ENCODE assay signal across 8 cellular contexts in genomic region chr4:38673109-38673978, GRCh38. TPM values are rescaled to one million over a fixed set of nuclear protein-coding genes. Genes with fewer than 3 reads are reported as not detected.
DNase-seq lines count a peak whose midpoint lies in the region; ATAC-seq and TF ChIP-seq lines count a peak whose summit lies in the region.

No MANE protein-coding gene starts in this region.

- TF ChIP-seq CTCF in RWPE2 (IDR thresholded peaks at IDR 0.05; ENCODE audit: poor library complexity, severe bottlenecking) (no peak), esophagus squamous epithelium (IDR thresholded peaks at IDR 0.05) (peak in 1 of 6 experiments; percentile 8), osteocyte (IDR thresholded peaks at IDR 0.05) (no peak)

- H3K27ac Mint-ChIP-seq in osteocyte (ENCODE audit: unreplicated experiment), result peak overlapping the region; percentile 92

- H3K9me3 ChIP-seq in RWPE2 (ENCODE audit: severe bottlenecking) (no peaks in the 10 kb centered on the region), esophagus squamous epithelium (no peaks in the 10 kb centered on the region)

- H3K4me1 Mint-ChIP-seq in osteocyte (ENCODE audit: unreplicated experiment), result peaks cover 93% of the 10 kb centered on the region

- no peaks in the 10 kb centered on the region for H3K27me3 Mint-ChIP-seq in osteocyte (ENCODE audit: unreplicated experiment)

- no peaks in the 10 kb centered on the region for H3K27me3 ChIP-seq in RWPE2 (ENCODE audit: insufficient read depth, poor library complexity, severe bottlenecking)
- H3K27me3 ChIP-seq in esophagus squamous epithelium, result no peaks in the 10 kb centered on the region

- WGBS in esophagus squamous epithelium, 2 donors, result 13 to 30% methylated on average over 5 to 7 of the region's 7 CpGs

- ATAC-seq in RWPE2 (ENCODE audit: low read depth), result peak; percentile 70

- H3K36me3 ChIP-seq in RWPE2 (ENCODE audit: low read depth) (peaks cover 29% of the 10 kb centered on the region), esophagus squamous epithelium (no peaks in the 10 kb centered on the region)

- DNase-seq in DMS153 (lab: John Stamatoyannopoulos, UW) (peak; percentile 37), DMS153 treated with DMSO at 0.1 percent for 48 hours (lab: John Stamatoyannopoulos, UW; ENCODE audit: unreplicated experiment) (no peak), RWPE2 (ENCODE audit: low spot score) (peak; percentile 73), esophagus squamous epithelium (lab: John Stamatoyannopoulos, UW) (no peak), osteocyte (ENCODE audit: extremely low spot score, unreplicated experiment) (no peak), NCI-H2081 treated with DMSO at 0.1 percent for 48 hours (lab: John Stamatoyannopoulos, UW) (no peak), NCI-H82 (lab: John Stamatoyannopoulos, UW) (no peak)
- DNase-seq in stimulated activated CD4-positive, alpha-beta T cell treated with anti-CD3 and anti-CD28 coated beads, Interleukin-1b, Interleukin-23, amount 100 ng/mL, for 48 hours, result no peak

- H3K4me1 ChIP-seq in RWPE2 (ENCODE audit: insufficient read depth, poor library complexity, severe bottlenecking) (peaks cover 75% of the 10 kb centered on the region), esophagus squamous epithelium (peaks cover 84 to 100% (median 94%) of the 10 kb centered on the region in 3 donors)

- peak overlapping the region; percentile 54 for H3K4me3 Mint-ChIP-seq in osteocyte (ENCODE audit: unreplicated experiment)

- no peak overlapping the region for H3K4me3 ChIP-seq in RWPE2 (ENCODE audit: severe bottlenecking)
- peak overlapping the region in 3 of 4 donors; percentile 20 to 50 (median 21) for H3K4me3 ChIP-seq in esophagus squamous epithelium

- intact Hi-C loops in esophagus squamous epithelium (cut with DNase I), result loop anchor here (5.0 kb wide), 2 partner anchors 356 to 491 kb away; no protein-coding TSS in a partner anchor

- H3K27ac ChIP-seq in RWPE2 (ENCODE audit: poor library complexity, severe bottlenecking), result peak overlapping the region; percentile 91
- H3K27ac ChIP-seq in esophagus squamous epithelium, result peak overlapping the region; percentile 95 to 100 (median 97)

- no peaks in the 10 kb centered on the region for H3K36me3 Mint-ChIP-seq in osteocyte (ENCODE audit: unreplicated experiment)

- no peaks in the 10 kb centered on the region for H3K9me3 Mint-ChIP-seq in osteocyte (ENCODE audit: unreplicated experiment)

- TF ChIP-seq POLR2A in esophagus squamous epithelium (IDR thresholded peaks at IDR 0.05), result peak in 1 of 4 donors; percentile 26

RNA-seq across cellular contexts. Expression of gene KLF3, which starts 9.3 kb away (rescaled TPM):
- total RNA-seq in esophagus squamous epithelium (10 to 100 TPM; 44.2 to 91.4 (median 82.7) TPM), osteocyte (42.4 and 43.7 TPM in 2 replicates)

Comparison
In these comparisons a context has a peak if more than half of its experiments do, and no peak if none do; other contexts are left out.
1. DNase-seq: peak in DMS153 (single experiment) and RWPE2 (single experiment); none in DMS153 treated with DMSO at 0.1 percent for 48 hours (single experiment), esophagus squamous epithelium (single experiment), osteocyte (single experiment), NCI-H2081 treated with DMSO at 0.1 percent for 48 hours (single experiment), NCI-H82 (single experiment) and stimulated activated CD4-positive, alpha-beta T cell treated with anti-CD3 and anti-CD28 coated beads, Interleukin-1b, Interleukin-23, amount 100 ng/mL, for 48 hours (single experiment).